ENCODE assay signal across 21 cellular contexts in genomic region chr18:1011342-1011741, GRCh38.
"Had no signal": no experiment of that assay in that cellular context is flagged by ENCODE, and none has a peak within 500 bp of the region (broad histone marks: within the 10 kb centered on the region; RNA-seq: fewer than 3 reads in every experiment).

No MANE protein-coding gene starts in this region.

- H3K27me3 ChIP-seq: adrenal gland, SJSA1 had no signal

- H3K4me1 ChIP-seq: adrenal gland had no signal

- DNase-seq: activated CD4-positive, alpha-beta T cell treated with anti-CD3 and anti-CD28 coated beads for 4 hours; activated CD8-positive, alpha-beta memory T cell treated with anti-CD3 and anti-CD28 coated beads, Interleukin-2, amount 50 U/mL, for 4 hours; activated CD8-positive, alpha-beta T cell treated with anti-CD3 and anti-CD28 coated beads for 36 hours; activated gamma-delta T cell treated with Interleukin-2 at 50 U/mL for 16 hours; activated naive CD4-positive, alpha-beta T cell treated with anti-CD3 and anti-CD28 coated beads, Interleukin-2, amount 10 ng/mL, durations not matched to agents 7 days and 5 days; activated naive CD8-positive, alpha-beta T cell treated with anti-CD3 and anti-CD28 coated beads for 36 hours; activated T-cell treated with anti-CD3 and anti-CD28 coated beads, Interleukin-2, amount 50 U/mL, for 72 hours; adrenal gland; anterior cingulate cortex; NCI-H1092; NCI-H1417; NCI-H1930; NCI-H345; NCI-H510A; NCI-H69; NK-92 treated with Interleukin-12 subunit alpha and Interleukin-12 subunit beta, amount 100 ng/mL, for 24 hours; SHP77 had no signal

- H3K9ac ChIP-seq: KMS-11 had no signal

- H3K36me3 ChIP-seq: adrenal gland, SJSA1 had no signal

- H3K9me3 ChIP-seq: adrenal gland, SJSA1 had no signal

- H3K4me3 ChIP-seq: adrenal gland, SJSA1 had no signal

- H3K4me2 ChIP-seq: KMS-11 had no signal

- H3K27ac ChIP-seq: adrenal gland, KMS-11, SJSA1 had no signal

- ATAC-seq: activated CD4-positive, CD25-positive, alpha-beta regulatory T cell treated with anti-CD3 and anti-CD28 coated beads, Interleukin-2, amount 50 U/mL, for 24 hours; activated CD8-positive, alpha-beta T cell treated with anti-CD3 and anti-CD28 coated beads for 36 hours; activated T-cell treated with anti-CD3 and anti-CD28 coated beads, Interleukin-2, amount 50 U/mL, for 72 hours; SK-N-SH treated with all-trans-retinoic acid at 6 μM for 48 hours had no signal
